1 cellular context compared by ENCODE assay signal in the genomic region with DNA sequence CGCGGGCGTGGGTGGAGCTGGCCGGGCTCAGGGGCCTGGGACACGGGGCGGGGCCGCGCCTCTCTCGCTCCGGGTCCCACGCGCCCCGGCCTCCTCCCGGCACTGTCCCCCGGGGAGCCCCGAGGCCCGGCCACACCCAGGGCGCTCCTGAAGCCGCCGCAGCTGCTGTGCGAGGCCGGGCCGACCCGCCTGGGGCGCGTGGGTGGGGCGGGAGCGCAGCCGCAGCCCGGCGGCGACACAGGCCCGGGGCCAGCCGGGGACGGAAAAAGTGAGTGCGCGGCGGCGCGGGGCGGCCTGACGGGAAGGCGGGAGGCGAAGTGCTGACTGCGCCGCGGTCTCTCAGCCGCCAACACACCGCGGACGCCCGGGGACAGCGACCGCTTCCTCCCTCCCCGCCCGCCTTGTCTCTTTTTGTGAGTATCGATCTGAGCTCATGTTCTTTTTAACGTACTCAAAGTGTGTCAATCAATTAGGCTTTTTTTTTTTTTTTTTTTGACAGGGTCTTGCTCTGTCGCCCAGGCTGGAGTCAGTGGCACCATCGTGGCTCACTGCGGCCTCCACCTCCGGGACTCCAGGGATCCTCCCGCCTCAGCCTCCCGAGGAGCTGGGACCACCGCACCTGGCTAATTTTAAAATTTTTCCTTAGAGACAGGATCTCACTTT.
TF ChIP-seq lines count a peak whose summit lies in the region.

No MANE protein-coding gene starts in this region.

TF ChIP-seq in GM12878, 131 proteins besides CTCF, POLR2A, EP300 and RAD21 (continued from another document and continues in another):
- 0 out of 2 replicates have a peak, but pooled peaks have one; percentile 45 for TF ChIP-seq SPI1 (IDR thresholded peaks at IDR 0.05; ENCODE audit: borderline replicate concordance, insufficient read depth, low read depth, low read length)
- no peak for TF ChIP-seq MYC (IDR thresholded peaks at IDR 0.05; ENCODE audit: insufficient read depth, insufficient read length, insufficient replicate concordance, low read length, severe bottlenecking)
- TF ChIP-seq YY1 (IDR thresholded peaks at IDR 0.05; ENCODE audit: low read depth, low read length) = no peak
- TF ChIP-seq, protein P1, sequence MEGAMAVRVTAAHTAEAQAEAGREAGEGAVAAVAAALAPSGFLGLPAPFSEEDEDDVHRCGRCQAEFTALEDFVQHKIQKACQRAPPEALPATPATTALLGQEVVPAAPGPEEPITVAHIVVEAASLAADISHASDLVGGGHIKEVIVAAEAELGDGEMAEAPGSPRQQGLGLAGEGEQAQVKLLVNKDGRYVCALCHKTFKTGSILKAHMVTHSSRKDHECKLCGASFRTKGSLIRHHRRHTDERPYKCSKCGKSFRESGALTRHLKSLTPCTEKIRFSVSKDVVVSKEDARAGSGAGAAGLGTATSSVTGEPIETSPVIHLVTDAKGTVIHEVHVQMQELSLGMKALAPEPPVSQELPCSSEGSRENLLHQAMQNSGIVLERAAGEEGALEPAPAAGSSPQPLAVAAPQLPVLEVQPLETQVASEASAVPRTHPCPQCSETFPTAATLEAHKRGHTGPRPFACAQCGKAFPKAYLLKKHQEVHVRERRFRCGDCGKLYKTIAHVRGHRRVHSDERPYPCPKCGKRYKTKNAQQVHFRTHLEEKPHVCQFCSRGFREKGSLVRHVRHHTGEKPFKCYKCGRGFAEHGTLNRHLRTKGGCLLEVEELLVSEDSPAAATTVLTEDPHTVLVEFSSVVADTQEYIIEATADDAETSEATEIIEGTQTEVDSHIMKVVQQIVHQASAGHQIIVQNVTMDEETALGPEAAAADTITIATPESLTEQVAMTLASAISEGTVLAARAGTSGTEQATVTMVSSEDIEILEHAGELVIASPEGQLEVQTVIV (IDR thresholded peaks at IDR 0.05; ENCODE audit: borderline replicate concordance, partially characterized antibody) = no peak
- TF ChIP-seq, protein P2, sequence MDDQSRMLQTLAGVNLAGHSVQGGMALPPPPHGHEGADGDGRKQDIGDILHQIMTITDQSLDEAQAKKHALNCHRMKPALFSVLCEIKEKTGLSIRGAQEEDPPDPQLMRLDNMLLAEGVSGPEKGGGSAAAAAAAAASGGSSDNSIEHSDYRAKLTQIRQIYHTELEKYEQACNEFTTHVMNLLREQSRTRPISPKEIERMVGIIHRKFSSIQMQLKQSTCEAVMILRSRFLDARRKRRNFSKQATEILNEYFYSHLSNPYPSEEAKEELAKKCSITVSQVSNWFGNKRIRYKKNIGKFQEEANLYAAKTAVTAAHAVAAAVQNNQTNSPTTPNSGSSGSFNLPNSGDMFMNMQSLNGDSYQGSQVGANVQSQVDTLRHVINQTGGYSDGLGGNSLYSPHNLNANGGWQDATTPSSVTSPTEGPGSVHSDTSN (IDR thresholded peaks at IDR 0.05; ENCODE audit: insufficient replicate concordance, low read depth, low read length) = peak; percentile 70
- TF ChIP-seq RUNX3 (IDR thresholded peaks at IDR 0.05; ENCODE audit: low read length) = peak; percentile 64
- TF ChIP-seq TCF12 (IDR thresholded peaks at IDR 0.05; ENCODE audit: low read depth, low read length) = peak; percentile 67; the same call in 1 of the 2 replicates
- no peak for TF ChIP-seq HDGF (IDR thresholded peaks at IDR 0.05)
- peak; percentile 32 for TF ChIP-seq SP1 (IDR thresholded peaks at IDR 0.05; ENCODE audit: low read depth, low read length)
- no peak for TF ChIP-seq TAF1 (IDR thresholded peaks at IDR 0.05; ENCODE audit: borderline replicate concordance, low read depth, low read length)
- 0 out of 2 replicates have a peak, but pooled peaks have one; percentile 51 for TF ChIP-seq NBN (IDR thresholded peaks at IDR 0.05)
- TF ChIP-seq ESRRA (IDR thresholded peaks at IDR 0.05; ENCODE audit: low read length) = no peak
- TF ChIP-seq NFIC (IDR thresholded peaks at IDR 0.05; ENCODE audit: low read depth, low read length) = no peak
- TF ChIP-seq, protein P3, sequence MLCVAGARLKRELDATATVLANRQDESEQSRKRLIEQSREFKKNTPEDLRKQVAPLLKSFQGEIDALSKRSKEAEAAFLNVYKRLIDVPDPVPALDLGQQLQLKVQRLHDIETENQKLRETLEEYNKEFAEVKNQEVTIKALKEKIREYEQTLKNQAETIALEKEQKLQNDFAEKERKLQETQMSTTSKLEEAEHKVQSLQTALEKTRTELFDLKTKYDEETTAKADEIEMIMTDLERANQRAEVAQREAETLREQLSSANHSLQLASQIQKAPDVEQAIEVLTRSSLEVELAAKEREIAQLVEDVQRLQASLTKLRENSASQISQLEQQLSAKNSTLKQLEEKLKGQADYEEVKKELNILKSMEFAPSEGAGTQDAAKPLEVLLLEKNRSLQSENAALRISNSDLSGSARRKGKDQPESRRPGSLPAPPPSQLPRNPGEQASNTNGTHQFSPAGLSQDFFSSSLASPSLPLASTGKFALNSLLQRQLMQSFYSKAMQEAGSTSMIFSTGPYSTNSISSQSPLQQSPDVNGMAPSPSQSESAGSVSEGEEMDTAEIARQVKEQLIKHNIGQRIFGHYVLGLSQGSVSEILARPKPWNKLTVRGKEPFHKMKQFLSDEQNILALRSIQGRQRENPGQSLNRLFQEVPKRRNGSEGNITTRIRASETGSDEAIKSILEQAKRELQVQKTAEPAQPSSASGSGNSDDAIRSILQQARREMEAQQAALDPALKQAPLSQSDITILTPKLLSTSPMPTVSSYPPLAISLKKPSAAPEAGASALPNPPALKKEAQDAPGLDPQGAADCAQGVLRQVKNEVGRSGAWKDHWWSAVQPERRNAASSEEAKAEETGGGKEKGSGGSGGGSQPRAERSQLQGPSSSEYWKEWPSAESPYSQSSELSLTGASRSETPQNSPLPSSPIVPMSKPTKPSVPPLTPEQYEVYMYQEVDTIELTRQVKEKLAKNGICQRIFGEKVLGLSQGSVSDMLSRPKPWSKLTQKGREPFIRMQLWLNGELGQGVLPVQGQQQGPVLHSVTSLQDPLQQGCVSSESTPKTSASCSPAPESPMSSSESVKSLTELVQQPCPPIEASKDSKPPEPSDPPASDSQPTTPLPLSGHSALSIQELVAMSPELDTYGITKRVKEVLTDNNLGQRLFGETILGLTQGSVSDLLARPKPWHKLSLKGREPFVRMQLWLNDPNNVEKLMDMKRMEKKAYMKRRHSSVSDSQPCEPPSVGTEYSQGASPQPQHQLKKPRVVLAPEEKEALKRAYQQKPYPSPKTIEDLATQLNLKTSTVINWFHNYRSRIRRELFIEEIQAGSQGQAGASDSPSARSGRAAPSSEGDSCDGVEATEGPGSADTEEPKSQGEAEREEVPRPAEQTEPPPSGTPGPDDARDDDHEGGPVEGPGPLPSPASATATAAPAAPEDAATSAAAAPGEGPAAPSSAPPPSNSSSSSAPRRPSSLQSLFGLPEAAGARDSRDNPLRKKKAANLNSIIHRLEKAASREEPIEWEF (IDR thresholded peaks at IDR 0.05; ENCODE audit: insufficient replicate concordance, low read depth, low read length) = peak; percentile 66
- TF ChIP-seq, protein P4, sequence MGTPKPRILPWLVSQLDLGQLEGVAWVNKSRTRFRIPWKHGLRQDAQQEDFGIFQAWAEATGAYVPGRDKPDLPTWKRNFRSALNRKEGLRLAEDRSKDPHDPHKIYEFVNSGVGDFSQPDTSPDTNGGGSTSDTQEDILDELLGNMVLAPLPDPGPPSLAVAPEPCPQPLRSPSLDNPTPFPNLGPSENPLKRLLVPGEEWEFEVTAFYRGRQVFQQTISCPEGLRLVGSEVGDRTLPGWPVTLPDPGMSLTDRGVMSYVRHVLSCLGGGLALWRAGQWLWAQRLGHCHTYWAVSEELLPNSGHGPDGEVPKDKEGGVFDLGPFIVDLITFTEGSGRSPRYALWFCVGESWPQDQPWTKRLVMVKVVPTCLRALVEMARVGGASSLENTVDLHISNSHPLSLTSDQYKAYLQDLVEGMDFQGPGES (IDR thresholded peaks at IDR 0.05) = no peak
- TF ChIP-seq MTA2 (IDR thresholded peaks at IDR 0.05; ENCODE audit: low read depth) = 0 out of 2 replicates have a peak, but pooled peaks have one; percentile 7
- peak; percentile 95 for TF ChIP-seq GATAD2B (conservative IDR thresholded peaks at IDR 0.05; ENCODE audit: low read depth)
- no peak for TF ChIP-seq CBX5 (IDR thresholded peaks at IDR 0.05; ENCODE audit: low read depth)
- TF ChIP-seq, protein P5, sequence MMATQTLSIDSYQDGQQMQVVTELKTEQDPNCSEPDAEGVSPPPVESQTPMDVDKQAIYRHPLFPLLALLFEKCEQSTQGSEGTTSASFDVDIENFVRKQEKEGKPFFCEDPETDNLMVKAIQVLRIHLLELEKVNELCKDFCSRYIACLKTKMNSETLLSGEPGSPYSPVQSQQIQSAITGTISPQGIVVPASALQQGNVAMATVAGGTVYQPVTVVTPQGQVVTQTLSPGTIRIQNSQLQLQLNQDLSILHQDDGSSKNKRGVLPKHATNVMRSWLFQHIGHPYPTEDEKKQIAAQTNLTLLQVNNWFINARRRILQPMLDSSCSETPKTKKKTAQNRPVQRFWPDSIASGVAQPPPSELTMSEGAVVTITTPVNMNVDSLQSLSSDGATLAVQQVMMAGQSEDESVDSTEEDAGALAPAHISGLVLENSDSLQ (IDR thresholded peaks at IDR 0.05) = peak; percentile 94
- TF ChIP-seq ZNF384 (IDR thresholded peaks at IDR 0.05; ENCODE audit: borderline replicate concordance, low read depth, low read length) = peak; percentile 65; the same call in 1 of the 2 replicates
- no peak for TF ChIP-seq SMAD5 (IDR thresholded peaks at IDR 0.05; ENCODE audit: low read depth)
- TF ChIP-seq POU2F2 (IDR thresholded peaks at IDR 0.05; ENCODE audit: borderline replicate concordance, low read depth, low read length) = peak; percentile 22; the same call in 1 of the 3 replicates
- TF ChIP-seq, protein P6, sequence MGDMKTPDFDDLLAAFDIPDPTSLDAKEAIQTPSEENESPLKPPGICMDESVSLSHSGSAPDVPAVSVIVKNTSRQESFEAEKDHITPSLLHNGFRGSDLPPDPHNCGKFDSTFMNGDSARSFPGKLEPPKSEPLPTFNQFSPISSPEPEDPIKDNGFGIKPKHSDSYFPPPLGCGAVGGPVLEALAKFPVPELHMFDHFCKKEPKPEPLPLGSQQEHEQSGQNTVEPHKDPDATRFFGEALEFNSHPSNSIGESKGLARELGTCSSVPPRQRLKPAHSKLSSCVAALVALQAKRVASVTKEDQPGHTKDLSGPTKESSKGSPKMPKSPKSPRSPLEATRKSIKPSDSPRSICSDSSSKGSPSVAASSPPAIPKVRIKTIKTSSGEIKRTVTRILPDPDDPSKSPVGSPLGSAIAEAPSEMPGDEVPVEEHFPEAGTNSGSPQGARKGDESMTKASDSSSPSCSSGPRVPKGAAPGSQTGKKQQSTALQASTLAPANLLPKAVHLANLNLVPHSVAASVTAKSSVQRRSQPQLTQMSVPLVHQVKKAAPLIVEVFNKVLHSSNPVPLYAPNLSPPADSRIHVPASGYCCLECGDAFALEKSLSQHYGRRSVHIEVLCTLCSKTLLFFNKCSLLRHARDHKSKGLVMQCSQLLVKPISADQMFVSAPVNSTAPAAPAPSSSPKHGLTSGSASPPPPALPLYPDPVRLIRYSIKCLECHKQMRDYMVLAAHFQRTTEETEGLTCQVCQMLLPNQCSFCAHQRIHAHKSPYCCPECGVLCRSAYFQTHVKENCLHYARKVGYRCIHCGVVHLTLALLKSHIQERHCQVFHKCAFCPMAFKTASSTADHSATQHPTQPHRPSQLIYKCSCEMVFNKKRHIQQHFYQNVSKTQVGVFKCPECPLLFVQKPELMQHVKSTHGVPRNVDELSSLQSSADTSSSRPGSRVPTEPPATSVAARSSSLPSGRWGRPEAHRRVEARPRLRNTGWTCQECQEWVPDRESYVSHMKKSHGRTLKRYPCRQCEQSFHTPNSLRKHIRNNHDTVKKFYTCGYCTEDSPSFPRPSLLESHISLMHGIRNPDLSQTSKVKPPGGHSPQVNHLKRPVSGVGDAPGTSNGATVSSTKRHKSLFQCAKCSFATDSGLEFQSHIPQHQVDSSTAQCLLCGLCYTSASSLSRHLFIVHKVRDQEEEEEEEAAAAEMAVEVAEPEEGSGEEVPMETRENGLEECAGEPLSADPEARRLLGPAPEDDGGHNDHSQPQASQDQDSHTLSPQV (IDR thresholded peaks at IDR 0.05) = 0 out of 2 replicates have a peak, but pooled peaks have one; percentile 24
- TF ChIP-seq HDAC2 (IDR thresholded peaks at IDR 0.05) = no peak
- TF ChIP-seq, protein P7, sequence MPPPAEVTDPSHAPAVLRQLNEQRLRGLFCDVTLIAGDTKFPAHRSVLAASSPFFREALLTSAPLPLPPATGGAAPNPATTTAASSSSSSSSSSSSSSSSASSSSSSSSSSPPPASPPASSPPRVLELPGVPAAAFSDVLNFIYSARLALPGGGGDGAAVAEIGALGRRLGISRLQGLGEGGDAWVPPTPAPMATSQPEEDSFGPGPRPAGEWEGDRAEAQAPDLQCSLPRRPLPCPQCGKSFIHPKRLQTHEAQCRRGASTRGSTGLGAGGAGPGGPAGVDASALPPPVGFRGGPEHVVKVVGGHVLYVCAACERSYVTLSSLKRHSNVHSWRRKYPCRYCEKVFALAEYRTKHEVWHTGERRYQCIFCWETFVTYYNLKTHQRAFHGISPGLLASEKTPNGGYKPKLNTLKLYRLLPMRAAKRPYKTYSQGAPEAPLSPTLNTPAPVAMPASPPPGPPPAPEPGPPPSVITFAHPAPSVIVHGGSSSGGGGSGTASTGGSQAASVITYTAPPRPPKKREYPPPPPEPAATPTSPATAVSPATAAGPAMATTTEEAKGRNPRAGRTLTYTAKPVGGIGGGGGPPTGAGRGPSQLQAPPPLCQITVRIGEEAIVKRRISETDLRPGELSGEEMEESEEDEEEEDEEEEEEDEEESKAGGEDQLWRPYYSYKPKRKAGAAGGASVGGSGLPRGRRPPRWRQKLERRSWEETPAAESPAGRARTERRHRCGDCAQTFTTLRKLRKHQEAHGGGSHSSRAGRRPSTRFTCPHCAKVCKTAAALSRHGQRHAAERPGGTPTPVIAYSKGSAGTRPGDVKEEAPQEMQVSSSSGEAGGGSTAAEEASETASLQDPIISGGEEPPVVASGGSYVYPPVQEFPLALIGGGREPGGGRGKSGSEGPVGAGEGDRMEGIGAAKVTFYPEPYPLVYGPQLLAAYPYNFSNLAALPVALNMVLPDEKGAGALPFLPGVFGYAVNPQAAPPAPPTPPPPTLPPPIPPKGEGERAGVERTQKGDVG (CRISPR knock-in tag; IDR thresholded peaks at IDR 0.05) = no peak
- no peak for TF ChIP-seq MYB (IDR thresholded peaks at IDR 0.05; ENCODE audit: borderline replicate concordance, low read depth, low read length)
- TF ChIP-seq, protein P8, sequence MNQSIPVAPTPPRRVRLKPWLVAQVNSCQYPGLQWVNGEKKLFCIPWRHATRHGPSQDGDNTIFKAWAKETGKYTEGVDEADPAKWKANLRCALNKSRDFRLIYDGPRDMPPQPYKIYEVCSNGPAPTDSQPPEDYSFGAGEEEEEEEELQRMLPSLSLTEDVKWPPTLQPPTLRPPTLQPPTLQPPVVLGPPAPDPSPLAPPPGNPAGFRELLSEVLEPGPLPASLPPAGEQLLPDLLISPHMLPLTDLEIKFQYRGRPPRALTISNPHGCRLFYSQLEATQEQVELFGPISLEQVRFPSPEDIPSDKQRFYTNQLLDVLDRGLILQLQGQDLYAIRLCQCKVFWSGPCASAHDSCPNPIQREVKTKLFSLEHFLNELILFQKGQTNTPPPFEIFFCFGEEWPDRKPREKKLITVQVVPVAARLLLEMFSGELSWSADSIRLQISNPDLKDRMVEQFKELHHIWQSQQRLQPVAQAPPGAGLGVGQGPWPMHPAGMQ (IDR thresholded peaks at IDR 0.05; ENCODE audit: borderline replicate concordance) = no peak
- TF ChIP-seq RAD51 (IDR thresholded peaks at IDR 0.05) = no peak
- TF ChIP-seq NR2C1 (IDR thresholded peaks at IDR 0.05) = peak; percentile 33; the same call in 1 of the 2 replicates
- no peak for TF ChIP-seq WRNIP1 (IDR thresholded peaks at IDR 0.05; ENCODE audit: borderline replicate concordance, low read depth, low read length)
- no peak for TF ChIP-seq NR2C2 (IDR thresholded peaks at IDR 0.05; ENCODE audit: borderline replicate concordance, control insufficient read depth, insufficient read length, low read depth)
- no peak for TF ChIP-seq STAT3 (IDR thresholded peaks at IDR 0.05; ENCODE audit: low read depth, low read length)
- TF ChIP-seq EED (IDR thresholded peaks at IDR 0.05; ENCODE audit: low read depth) = peak; percentile 44
- TF ChIP-seq KDM1A (IDR thresholded peaks at IDR 0.05; ENCODE audit: borderline replicate concordance) = no peak
